Comparison of ENCODE assay signal across 18 cellular contexts in the genomic region with DNA sequence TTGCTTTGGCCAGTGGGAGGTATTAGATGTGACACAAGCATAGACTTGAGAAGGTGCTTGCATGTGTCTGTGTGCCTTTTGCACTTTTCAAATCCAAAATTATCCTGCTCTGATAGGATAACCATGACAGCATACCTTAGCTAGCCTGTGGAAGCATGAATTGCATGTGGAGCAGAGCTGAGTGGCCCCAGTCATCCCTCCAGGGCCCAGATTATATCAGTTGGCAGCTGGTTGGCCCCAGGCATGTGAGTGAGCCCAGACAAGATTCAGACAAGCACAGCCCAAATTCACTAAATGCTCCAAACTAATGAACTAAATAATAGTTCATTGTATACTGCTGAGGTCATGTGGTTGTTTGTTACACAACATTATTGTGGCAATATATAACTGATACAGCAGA. TPM values are rescaled to one million over a fixed set of nuclear protein-coding genes. Genes with fewer than 3 reads are reported as not detected.
A peak's percentile ranks its signal among the peaks of the same experiment; 100 is the strongest.
DNase-seq lines count a peak whose midpoint lies in the region; FAIRE-seq and TF ChIP-seq lines count a peak whose summit lies in the region.
"Had no signal": no experiment of that assay in that cellular context is flagged by ENCODE, and none has a peak within 500 bp of the region (broad histone marks: within the 10 kb centered on the region; RNA-seq: fewer than 3 reads in every experiment).

No MANE protein-coding gene starts in this region.

- peak; percentile 11 for DNase-seq in mammary epithelial cell
- no peak for DNase-seq in MCF 10A (ENCODE audit: unreplicated experiment)
- peak; percentile 3 for DNase-seq in EH (ENCODE audit: low read depth)
- peak; percentile 82 for DNase-seq in islet precursor cell
- no peak for DNase-seq in frontal cortex (ENCODE audit: low spot score in 2 of 2)
- no peak for DNase-seq in breast epithelium (ENCODE audit: low spot score in 2 of 2)
- DNase-seq: Caco-2; CD8-positive, alpha-beta memory T cell; DMS79 treated with DMSO at 0.1 percent for 48 hours; EL; GM23248 had no signal

- no peak overlapping the region for H3K4me2 ChIP-seq in mammary epithelial cell (ENCODE audit: insufficient read depth, low read depth, low read length)
- H3K4me2 ChIP-seq: BLaER1 treated with 17β-estradiol and CSF1 and Interleukin-3, amounts not matched to agents 10 nM and 100 nM had no signal

- in situ Hi-C loops in mammary epithelial cell (cut with MboI; ENCODE audit: low sequenced_read_pairs in 2 of 2) = no loop called here

- FAIRE-seq in frontal cortex (lab: Jason Lieb, UNC) = no peak
- FAIRE-seq: D721Med, G401.6, GM12891 had no signal

- no peaks in the 10 kb centered on the region for H3K36me3 ChIP-seq in mammary epithelial cell (ENCODE audit: insufficient read depth, low read length)
- H3K36me3 ChIP-seq in breast epithelium = no peaks in the 10 kb centered on the region
- H3K36me3 ChIP-seq: BLaER1 treated with 17β-estradiol and CSF1 and Interleukin-3, amounts not matched to agents 10 nM and 100 nM; HAP-1 had no signal

- no peaks in the 10 kb centered on the region for H3K9me3 Mint-ChIP-seq in MCF 10A (ENCODE audit: unreplicated experiment)
- H3K9me3 Mint-ChIP-seq: CD8-positive, alpha-beta memory T cell had no signal

- no peak overlapping the region for H2AFZ ChIP-seq in mammary epithelial cell (ENCODE audit: low read depth, low read length)
- H2AFZ ChIP-seq: GM23248 had no signal

- H3K27me3 ChIP-seq in mammary epithelial cell (ENCODE audit: insufficient read depth, low read length) (peaks cover 3% of the 10 kb centered on the region), breast epithelium (no peaks in the 10 kb centered on the region)
- H3K27me3 ChIP-seq: BLaER1 treated with 17β-estradiol and CSF1 and Interleukin-3, amounts not matched to agents 10 nM and 100 nM had no signal

- BruUV-seq in mammary epithelial cell (replicated peaks; lab: Mats Ljungman, UMichigan) (no TSS peak), MCF 10A (replicated peaks; lab: Mats Ljungman, UMichigan) (no TSS peak)

- H3K4me1 ChIP-seq in mammary epithelial cell (ENCODE audit: insufficient read depth, low read length) (no peaks in the 10 kb centered on the region), breast epithelium (no peaks in the 10 kb centered on the region)
- H3K4me1 ChIP-seq: BLaER1 treated with 17β-estradiol and CSF1 and Interleukin-3, amounts not matched to agents 10 nM and 100 nM; Caco-2; HAP-1 had no signal

- peaks cover 6% of the 10 kb centered on the region for H3K36me3 Mint-ChIP-seq in MCF 10A (ENCODE audit: insufficient read depth, unreplicated experiment)
- H3K36me3 Mint-ChIP-seq: CD8-positive, alpha-beta memory T cell had no signal

- dilution Hi-C loops in mammary epithelial cell (cut with HindIII; ENCODE audit: low sequenced_read_pairs) = no loop called here

- H3K27me3 Mint-ChIP-seq in MCF 10A (ENCODE audit: insufficient read depth, unreplicated experiment) = no peaks in the 10 kb centered on the region

- TF ChIP-seq POLR2A in breast epithelium (IDR thresholded peaks at IDR 0.05) = no peak

- no peaks in the 10 kb centered on the region for H3K79me2 ChIP-seq in mammary epithelial cell (ENCODE audit: insufficient read depth, low read length)

- no peak overlapping the region for H3K4me3 ChIP-seq in mammary epithelial cell (replicated peaks in 1 of 3; ENCODE audit: insufficient read depth in 1 of 3, low read depth in 2 of 3, low read length in 3 of 3)
- H3K4me3 ChIP-seq in breast epithelium = no peak overlapping the region
- H3K4me3 ChIP-seq: BLaER1 treated with 17β-estradiol and CSF1 and Interleukin-3, amounts not matched to agents 10 nM and 100 nM; GM23248; HAP-1 had no signal

- CTCF ChIA-PET in mammary epithelial cell (lab: Charles Lee; ENCODE audit: low non-redundant PET) (no interaction called here), MCF 10A (lab: Yijun Ruan, JAX) (interaction anchor here (0.6 kb wide), 1 partner anchor 496 kb away, joined by 3 read pairs; no protein-coding TSS in a partner anchor)

- no peak for TF ChIP-seq CTCF in mammary epithelial cell (conservative IDR thresholded peaks at IDR 0.05 in 1 of 2, IDR thresholded peaks at IDR 0.05 in 1 of 2; ENCODE audit: extremely low read depth in 1 of 2, insufficient read depth in 1 of 2, low read depth in 1 of 2, low read length in 2 of 2)
- no peak for TF ChIP-seq CTCF in MCF 10A (IDR thresholded peaks at IDR 0.05; ENCODE audit: unreplicated experiment)
- no peak for TF ChIP-seq CTCF in breast epithelium (IDR thresholded peaks at IDR 0.05)

- H3K27ac Mint-ChIP-seq in MCF 10A (ENCODE audit: low read depth, unreplicated experiment) = no peak overlapping the region
- H3K27ac Mint-ChIP-seq: B cell had no signal

- no peak overlapping the region for H3K4me3 Mint-ChIP-seq in MCF 10A (ENCODE audit: unreplicated experiment)
- H3K4me3 Mint-ChIP-seq: B cell; CD8-positive, alpha-beta memory T cell had no signal

- no peak overlapping the region for H3K27ac ChIP-seq in mammary epithelial cell (ENCODE audit: insufficient read depth, low read depth, low read length)
- H3K27ac ChIP-seq in breast epithelium = no peak overlapping the region
- H3K27ac ChIP-seq: BLaER1 treated with 17β-estradiol and CSF1 and Interleukin-3, amounts not matched to agents 10 nM and 100 nM; GM23248 had no signal

- no peaks in the 10 kb centered on the region for H3K9me3 ChIP-seq in mammary epithelial cell (replicated peaks; ENCODE audit: insufficient read depth, low read length)
- no peaks in the 10 kb centered on the region for H3K9me3 ChIP-seq in breast epithelium
- H3K9me3 ChIP-seq: BLaER1 treated with 17β-estradiol and CSF1 and Interleukin-3, amounts not matched to agents 10 nM and 100 nM; Caco-2; HAP-1 had no signal

- POLR2A ChIA-PET in MCF 10A (lab: Yijun Ruan, JAX) = no interaction called here

- no peak overlapping the region for H3K9ac ChIP-seq in mammary epithelial cell (ENCODE audit: insufficient read depth, low read length)
- H3K9ac ChIP-seq: BLaER1 treated with 17β-estradiol and CSF1 and Interleukin-3, amounts not matched to agents 10 nM and 100 nM; GM23248 had no signal

- intact Hi-C loops in mammary epithelial cell (cut with micrococcal nuclease) = no loop called here
- intact Hi-C loops in MCF 10A (cut with micrococcal nuclease) = no loop called here
- intact Hi-C loops in breast epithelium (cut with DNase I; ENCODE audit: low total_unique reads) = no loop called here

- H3K4me1 Mint-ChIP-seq in MCF 10A (ENCODE audit: insufficient read depth, unreplicated experiment) = no peaks in the 10 kb centered on the region
- H3K4me1 Mint-ChIP-seq: B cell; CD8-positive, alpha-beta memory T cell had no signal

- no peaks in the 10 kb centered on the region for H4K20me1 ChIP-seq in mammary epithelial cell (ENCODE audit: insufficient read depth, low read length)
- H4K20me1 ChIP-seq: BLaER1 treated with 17β-estradiol and CSF1 and Interleukin-3, amounts not matched to agents 10 nM and 100 nM had no signal

RNA-seq across cellular contexts. Expression of gene TACR1, which starts 18.8 kb away (rescaled TPM):
- total RNA-seq in mammary epithelial cell (not detected), MCF 10A (2022) (not detected in 2 replicates), frontal cortex (1.2 TPM), breast epithelium (1 to 10 TPM; 1.3 to 5.9 (median 2.4) TPM)
- not detected for polyA plus RNA-seq in mammary epithelial cell
- not detected for polyA minus RNA-seq in mammary epithelial cell
- total RNA-seq: A172; CD8-positive, alpha-beta memory T cell had no signal
- polyA plus RNA-seq: CD8-positive, alpha-beta memory T cell had no signal

Comparison
In these comparisons a context has a peak if more than half of its experiments do, and no peak if none do; other contexts are left out.
1. DNase-seq: peak in mammary epithelial cell (single experiment), EH (single experiment) and islet precursor cell (single experiment); none in MCF 10A (single experiment), frontal cortex (0 of 2) and breast epithelium (0 of 2).